ENCODE assay signal across 14 cellular contexts in genomic region chr10:32970910-32971309, GRCh38. TPM values are rescaled to one million over a fixed set of nuclear protein-coding genes. Genes with fewer than 3 reads are reported as not detected.
DNase-seq lines count a peak whose midpoint lies in the region; ATAC-seq and TF ChIP-seq lines count a peak whose summit lies in the region.
"Had no signal": no experiment of that assay in that cellular context is flagged by ENCODE, and none has a peak within 500 bp of the region (broad histone marks: within the 10 kb centered on the region; RNA-seq: fewer than 3 reads in every experiment).

No MANE protein-coding gene starts in this region.

- H3K4me2 ChIP-seq in DOHH2 (ENCODE audit: low read length) = peak overlapping the region; percentile 99

- ATAC-seq in GM19463 (IDR thresholded peaks at IDR 0.05; ENCODE audit: unreplicated experiment) (peak; percentile 78), HG03025 (IDR thresholded peaks at IDR 0.05; ENCODE audit: low FRiP score, unreplicated experiment) (peak; percentile 57), activated B cell treated with CpG ODN at 0.5 μM for 24 hours (ENCODE audit: low read depth) (peak; percentile 58)
- ATAC-seq: activated CD8-positive, alpha-beta T cell treated with anti-CD3 and anti-CD28 coated beads, Interleukin-2, amount 10 ng/mL, durations not matched to agents 7 days and 5 days; activated naive CD8-positive, alpha-beta T cell treated with anti-CD3 and anti-CD28 coated beads, Interleukin-2, amount 50 U/mL, for 24 hours had no signal

- intact Hi-C loops in activated B cell treated with CpG ODN at 0.5 μM for 24 hours (cut with micrococcal nuclease) = loop anchor here (1.0 to 5.0 kb wide), 2 partner anchors 12 to 34 kb away; no protein-coding TSS in a partner anchor

- H3K4me3 Mint-ChIP-seq in activated B cell treated with CpG ODN at 0.5 μM for 24 hours = no peak overlapping the region
- H3K4me3 Mint-ChIP-seq: activated CD8-positive, alpha-beta T cell treated with anti-CD3 and anti-CD28 coated beads, Interleukin-2, amount 10 ng/mL, durations not matched to agents 7 days and 5 days; activated naive CD8-positive, alpha-beta T cell treated with anti-CD3 and anti-CD28 coated beads, Interleukin-2, amount 50 U/mL, for 24 hours; stimulated activated naive CD8-positive, alpha-beta T cell treated with anti-CD3 and anti-CD28 coated beads, Interleukin-15, Interleukin-2, amounts not matched to agents 100 ng/mL and 50 ng/mL, for 24 hours had no signal

- H3K27me3 ChIP-seq in DOHH2 (ENCODE audit: control insufficient read depth, low read length) (no peaks in the 10 kb centered on the region), BE2C (no peaks in the 10 kb centered on the region)
- H3K27me3 ChIP-seq: dorsolateral prefrontal cortex had no signal

- H3F3A ChIP-seq in DOHH2 (ENCODE audit: control insufficient read depth, insufficient read depth) = peaks cover 25% of the 10 kb centered on the region

- no peaks in the 10 kb centered on the region for H4K20me1 ChIP-seq in DOHH2 (ENCODE audit: control insufficient read depth, insufficient read depth, low read depth, low read length)

- no peaks in the 10 kb centered on the region for H3K9me2 ChIP-seq in DOHH2 (replicated peaks; ENCODE audit: control insufficient read depth, low read length)

- POLR2A ChIA-PET in activated B cell treated with CpG ODN at 0.5 μM for 24 hours (lab: Charles Lee) = interaction anchor here (0.7 to 3.3 kb wide), 6 partner anchors 9 to 182 kb away, joined by 3 to 16 read pairs (median 8); partner anchors contain the start of gene ITGB1
- POLR2A ChIA-PET in HEK293T (lab: Yijun Ruan, JAX) = interaction anchor here (0.8 kb wide), 1 partner anchor 9 kb away, joined by 4 read pairs; no protein-coding TSS in a partner anchor

- peaks cover 36% of the 10 kb centered on the region for H3K4me1 Mint-ChIP-seq in activated B cell treated with CpG ODN at 0.5 μM for 24 hours

- no peaks in the 10 kb centered on the region for H3K27me3 Mint-ChIP-seq in activated B cell treated with CpG ODN at 0.5 μM for 24 hours
- H3K27me3 Mint-ChIP-seq: stimulated activated naive CD8-positive, alpha-beta T cell treated with anti-CD3 and anti-CD28 coated beads, Interleukin-15, Interleukin-2, amounts not matched to agents 100 ng/mL and 50 ng/mL, for 24 hours had no signal

- TF ChIP-seq CTCF in DOHH2 (IDR thresholded peaks at IDR 0.05; ENCODE audit: low read depth, low read length, poor library complexity, severe bottlenecking) = no peak
- TF ChIP-seq CTCF in activated B cell treated with CpG ODN at 0.5 μM for 24 hours (IDR thresholded peaks at IDR 0.05) = no peak
- TF ChIP-seq CTCF in BE2C (IDR thresholded peaks at IDR 0.05; ENCODE audit: low read depth, low read length) = no peak

- H3K4me3 ChIP-seq in DOHH2 (ENCODE audit: low read length) (peak overlapping the region; percentile 56), BE2C (ENCODE audit: low read depth, low read length) (no peak overlapping the region)
- H3K4me3 ChIP-seq: dorsolateral prefrontal cortex had no signal

- peaks cover 9% of the 10 kb centered on the region; the same call in 1 of the 2 replicates for H3K36me3 ChIP-seq in DOHH2 (ENCODE audit: control insufficient read depth, low read length)
- no peaks in the 10 kb centered on the region for H3K36me3 ChIP-seq in BE2C

- peak overlapping the region; percentile 87 for H3K27ac Mint-ChIP-seq in activated B cell treated with CpG ODN at 0.5 μM for 24 hours
- H3K27ac Mint-ChIP-seq: activated CD8-positive, alpha-beta T cell treated with anti-CD3 and anti-CD28 coated beads, Interleukin-2, amount 10 ng/mL, durations not matched to agents 7 days and 5 days; activated naive CD8-positive, alpha-beta T cell treated with anti-CD3 and anti-CD28 coated beads, Interleukin-2, amount 50 U/mL, for 24 hours; stimulated activated naive CD8-positive, alpha-beta T cell treated with anti-CD3 and anti-CD28 coated beads, Interleukin-15, Interleukin-2, amounts not matched to agents 100 ng/mL and 50 ng/mL, for 24 hours had no signal

- H3K27ac ChIP-seq in DOHH2 (ENCODE audit: low read depth, low read length) = peak overlapping the region; percentile 92
- H3K27ac ChIP-seq: dorsolateral prefrontal cortex had no signal

- no peak for DNase-seq in activated B cell treated with CpG ODN at 0.5 μM for 24 hours
- no peak for DNase-seq in HEK293T (ENCODE audit: extremely low spot score)
- no peak for DNase-seq in central memory CD4-positive, alpha-beta T cell
- DNase-seq in BE2C = no peak
- no peak for DNase-seq in dermis blood vessel endothelial cell
- DNase-seq: activated CD8-positive, alpha-beta T cell treated with anti-CD3 and anti-CD28 coated beads, Interleukin-2, amount 10 ng/mL, durations not matched to agents 7 days and 5 days; activated naive CD8-positive, alpha-beta T cell treated with anti-CD3 and anti-CD28 coated beads, Interleukin-2, amount 50 U/mL, for 24 hours; dorsolateral prefrontal cortex; foreskin melanocyte; NK-92 treated with Interleukin-12 subunit alpha and Interleukin-12 subunit beta, amount 100 ng/mL, for 24 hours had no signal

- H3K4me1 ChIP-seq in DOHH2 (ENCODE audit: control insufficient read depth, low read length) (peaks cover 66% of the 10 kb centered on the region), BE2C (no peaks in the 10 kb centered on the region; the same call in 1 of the 2 replicates)

- CTCF ChIA-PET in activated B cell treated with CpG ODN at 0.5 μM for 24 hours (lab: Charles Lee) = interaction anchor here (1.0 to 1.1 kb wide), 2 partner anchors 12 to 13 kb away, joined by 3 read pairs; no protein-coding TSS in a partner anchor
- CTCF ChIA-PET in HEK293T (lab: Yijun Ruan, JAX) = interaction anchor here (0.7 kb wide), 1 partner anchor 19 kb away, joined by 3 read pairs; no protein-coding TSS in a partner anchor

- H3K9me3 ChIP-seq in DOHH2 (ENCODE audit: control insufficient read depth, insufficient read depth, low read length) (no peaks in the 10 kb centered on the region), BE2C (no peaks in the 10 kb centered on the region)

- H3K36me3 Mint-ChIP-seq in activated B cell treated with CpG ODN at 0.5 μM for 24 hours (ENCODE audit: low read depth) = no peaks in the 10 kb centered on the region

- H3K9me3 Mint-ChIP-seq in activated B cell treated with CpG ODN at 0.5 μM for 24 hours = no peaks in the 10 kb centered on the region
- H3K9me3 Mint-ChIP-seq: activated naive CD8-positive, alpha-beta T cell treated with anti-CD3 and anti-CD28 coated beads, Interleukin-2, amount 50 U/mL, for 24 hours; stimulated activated naive CD8-positive, alpha-beta T cell treated with anti-CD3 and anti-CD28 coated beads, Interleukin-15, Interleukin-2, amounts not matched to agents 100 ng/mL and 50 ng/mL, for 24 hours had no signal

- H3K79me2 ChIP-seq in DOHH2 (ENCODE audit: control insufficient read depth, low read length) = no peaks in the 10 kb centered on the region

TF ChIP-seq in HEK293T, 16 proteins besides CTCF, POLR2A, EP300 and RAD21:
- TF ChIP-seq ZNF384 (IDR thresholded peaks at IDR 0.05) (no peak), BHLHE40 (IDR thresholded peaks at IDR 0.05; ENCODE audit: borderline replicate concordance) (no peak), ELF4 (IDR thresholded peaks at IDR 0.05) (no peak), FOXA1 (IDR thresholded peaks at IDR 0.05) (no peak), SP1 (IDR thresholded peaks at IDR 0.05) (no peak), FOXK2 (IDR thresholded peaks at IDR 0.05) (no peak), L3MBTL2 (conservative IDR thresholded peaks at IDR 0.05) (no peak), SUZ12 (IDR thresholded peaks at IDR 0.05) (no peak), CTBP1 (IDR thresholded peaks at IDR 0.05; ENCODE audit: borderline replicate concordance) (no peak), ARNT (IDR thresholded peaks at IDR 0.05) (no peak), HDGF (IDR thresholded peaks at IDR 0.05; ENCODE audit: borderline replicate concordance) (no peak), NFRKB (IDR thresholded peaks at IDR 0.05) (no peak), TARDBP (IDR thresholded peaks at IDR 0.05) (no peak), LEF1 (IDR thresholded peaks at IDR 0.05; ENCODE audit: borderline replicate concordance) (no peak), PKNOX1 (IDR thresholded peaks at IDR 0.05) (no peak)

RNA-seq across cellular contexts. Expression of gene ITGB1, which starts 12.9 kb away (rescaled TPM):
- total RNA-seq in activated B cell treated with CpG ODN at 0.5 μM for 24 hours = 80.3 and 87.4 TPM in 2 replicates
- 164 TPM for polyA plus RNA-seq in BE2C (2012; ENCODE audit: insufficient read depth, insufficient read length, low read depth)
- 1,657 and 1,756 TPM in 2 replicates for total RNA-seq in dermis blood vessel endothelial cell

Comparison
In these comparisons a context has a peak if more than half of its experiments do, and no peak if none do; other contexts are left out.
1. RNA of gene ITGB1, which starts 12.9 kb away (total RNA-seq): 1,657 to 1,756 TPM in dermis blood vessel endothelial cell; 80.3 to 87.4 TPM in activated B cell treated with CpG ODN at 0.5 μM for 24 hours; every median in the first group is over 10 times any median in the second.
2. Peak in every context shown above with its lines, with median percentiles within 50 percentile points of each other: ATAC-seq.